1 cellular context compared by ENCODE assay signal in the genomic region with DNA sequence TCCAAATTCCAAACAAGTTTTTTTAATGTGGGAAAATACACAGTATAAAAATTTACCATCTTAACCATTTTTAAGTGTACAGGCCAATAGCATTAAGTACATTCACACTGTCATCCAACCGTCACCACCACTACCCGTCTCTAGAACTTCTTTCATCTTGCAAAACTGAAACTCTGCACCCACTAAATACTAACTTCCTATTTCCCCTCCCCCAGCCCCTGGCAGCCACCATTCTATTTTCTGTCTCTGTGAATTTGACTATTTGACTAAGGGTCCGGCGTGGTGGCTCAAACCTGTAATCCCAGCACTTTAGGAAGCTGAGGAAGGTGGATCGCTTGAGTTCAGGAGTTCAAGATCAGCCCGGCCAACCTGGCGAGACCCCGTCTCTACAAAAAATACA.
TF ChIP-seq lines count a peak whose summit lies in the region.

No MANE protein-coding gene starts in this region.

TF ChIP-seq in GM23338, 12 proteins besides CTCF, POLR2A, EP300 and RAD21 (continued from another document):
- TF ChIP-seq, protein P1, sequence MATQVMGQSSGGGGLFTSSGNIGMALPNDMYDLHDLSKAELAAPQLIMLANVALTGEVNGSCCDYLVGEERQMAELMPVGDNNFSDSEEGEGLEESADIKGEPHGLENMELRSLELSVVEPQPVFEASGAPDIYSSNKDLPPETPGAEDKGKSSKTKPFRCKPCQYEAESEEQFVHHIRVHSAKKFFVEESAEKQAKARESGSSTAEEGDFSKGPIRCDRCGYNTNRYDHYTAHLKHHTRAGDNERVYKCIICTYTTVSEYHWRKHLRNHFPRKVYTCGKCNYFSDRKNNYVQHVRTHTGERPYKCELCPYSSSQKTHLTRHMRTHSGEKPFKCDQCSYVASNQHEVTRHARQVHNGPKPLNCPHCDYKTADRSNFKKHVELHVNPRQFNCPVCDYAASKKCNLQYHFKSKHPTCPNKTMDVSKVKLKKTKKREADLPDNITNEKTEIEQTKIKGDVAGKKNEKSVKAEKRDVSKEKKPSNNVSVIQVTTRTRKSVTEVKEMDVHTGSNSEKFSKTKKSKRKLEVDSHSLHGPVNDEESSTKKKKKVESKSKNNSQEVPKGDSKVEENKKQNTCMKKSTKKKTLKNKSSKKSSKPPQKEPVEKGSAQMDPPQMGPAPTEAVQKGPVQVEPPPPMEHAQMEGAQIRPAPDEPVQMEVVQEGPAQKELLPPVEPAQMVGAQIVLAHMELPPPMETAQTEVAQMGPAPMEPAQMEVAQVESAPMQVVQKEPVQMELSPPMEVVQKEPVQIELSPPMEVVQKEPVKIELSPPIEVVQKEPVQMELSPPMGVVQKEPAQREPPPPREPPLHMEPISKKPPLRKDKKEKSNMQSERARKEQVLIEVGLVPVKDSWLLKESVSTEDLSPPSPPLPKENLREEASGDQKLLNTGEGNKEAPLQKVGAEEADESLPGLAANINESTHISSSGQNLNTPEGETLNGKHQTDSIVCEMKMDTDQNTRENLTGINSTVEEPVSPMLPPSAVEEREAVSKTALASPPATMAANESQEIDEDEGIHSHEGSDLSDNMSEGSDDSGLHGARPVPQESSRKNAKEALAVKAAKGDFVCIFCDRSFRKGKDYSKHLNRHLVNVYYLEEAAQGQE (IDR thresholded peaks at IDR 0.05; ENCODE audit: unreplicated experiment) = no peak
- no peak for TF ChIP-seq JUNB (IDR thresholded peaks at IDR 0.05; ENCODE audit: unreplicated experiment)
- no peak for TF ChIP-seq POLR2AphosphoS5 (IDR thresholded peaks at IDR 0.05; ENCODE audit: low read depth)
- TF ChIP-seq NANOG (IDR thresholded peaks at IDR 0.05; ENCODE audit: borderline replicate concordance) = no peak
- no peak for TF ChIP-seq ZNF114 (CRISPR knock-in tag; IDR thresholded peaks at IDR 0.05)
